ENCODE assay signal across 20 cellular contexts in the genomic region with DNA sequence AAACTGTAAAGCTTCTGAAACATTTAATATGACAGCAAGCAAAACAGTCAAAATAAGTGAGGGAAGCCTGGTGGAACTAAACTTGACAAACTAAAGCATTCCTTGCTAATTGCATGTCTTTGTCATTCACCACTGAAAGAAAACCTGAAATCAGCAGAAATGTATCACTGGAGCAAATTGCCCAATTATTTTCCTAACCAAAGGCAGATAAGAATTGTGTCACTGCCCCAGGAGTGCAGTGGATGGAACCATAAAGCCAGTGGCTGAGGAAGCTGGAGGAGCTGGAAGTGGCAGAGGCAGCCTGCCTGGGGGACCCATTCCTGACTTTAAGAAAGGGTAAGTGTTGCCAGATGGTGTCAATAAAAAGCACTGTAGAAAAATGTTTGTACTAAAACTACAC. TPM values are rescaled to one million over a fixed set of nuclear protein-coding genes. Genes with fewer than 3 reads are reported as not detected.
"Had no signal": no experiment of that assay in that cellular context is flagged by ENCODE, and none has a peak within 500 bp of the region (broad histone marks: within the 10 kb centered on the region; RNA-seq: fewer than 3 reads in every experiment).

No MANE protein-coding gene starts in this region.

- H3K27me3 ChIP-seq: thyroid gland had no signal

- H3K4me3 ChIP-seq: cardiac muscle cell, prostate gland, thyroid gland had no signal

- H3K36me3 ChIP-seq: cardiac muscle cell, prostate gland, thyroid gland had no signal

- ATAC-seq: activated CD4-positive, alpha-beta T cell treated with anti-CD3 and anti-CD28 coated beads for 36 hours; activated CD8-positive, alpha-beta memory T cell treated with anti-CD3 and anti-CD28 coated beads, Interleukin-2, amount 10 ng/mL, durations not matched to agents 7 days and 5 days; left cardiac atrium; sciatic nerve; stimulated activated effector memory CD8-positive, alpha-beta T cell treated with anti-CD3 and anti-CD28 coated beads, Interleukin-12 subunit alpha, Interleukin-12 subunit beta, amount 100 ng/mL, for 72 hours had no signal

- DNase-seq: activated CD4-positive, alpha-beta memory T cell treated with anti-CD3 and anti-CD28 coated beads for 36 hours; activated CD4-positive, alpha-beta T cell treated with anti-CD3 and anti-CD28 coated beads for 36 hours; activated CD8-positive, alpha-beta memory T cell treated with anti-CD3 and anti-CD28 coated beads, Interleukin-2, amount 10 ng/mL, durations not matched to agents 7 days and 5 days; activated naive CD4-positive, alpha-beta T cell treated with anti-CD3 and anti-CD28 coated beads, Interleukin-2, amount 10 ng/mL, durations not matched to agents 7 days and 5 days; activated T-cell treated with anti-CD3 and anti-CD28 coated beads, Interleukin-2, amount 50 U/mL, for 1 hour; head of caudate nucleus; left cardiac atrium; midbrain; stimulated activated CD4-positive, alpha-beta T cell treated with anti-CD3 and anti-CD28 coated beads, Interleukin-12 subunit alpha, Interleukin-12 subunit beta, amount 100 ng/mL, for 4 hours; thyroid gland had no signal

- FAIRE-seq: frontal cortex had no signal

- H3K9me3 ChIP-seq: prostate gland, thyroid gland had no signal

- H3K27ac ChIP-seq: cardiac muscle cell, epithelial cell of prostate, prostate gland, thyroid gland had no signal

RNA-seq across cellular contexts. Expression of gene SLC30A10, which starts 2.7 kb away (rescaled TPM):
- total RNA-seq: activated CD4-positive, alpha-beta memory T cell treated with anti-CD3 and anti-CD28 coated beads for 36 hours; activated CD4-positive, alpha-beta T cell treated with anti-CD3 and anti-CD28 coated beads for 36 hours; activated CD8-positive, alpha-beta memory T cell treated with anti-CD3 and anti-CD28 coated beads, Interleukin-2, amount 10 ng/mL, durations not matched to agents 7 days and 5 days; activated T-helper 2 cell treated with anti-CD3 and anti-CD28 coated beads, Interferon-gamma antibody, Interleukin-2, Interleukin-4, amounts not matched to agents 10 μg/mL and 5 μg/mL and 100 μg/mL, durations not matched to agents 14 hours and 24 hours and 36 hours; dermis microvascular lymphatic vessel endothelial cell; left cardiac atrium; lung microvascular endothelial cell; myocyte had no signal
